Comparison of ENCODE assay signal across 17 cellular contexts in the genomic region with DNA sequence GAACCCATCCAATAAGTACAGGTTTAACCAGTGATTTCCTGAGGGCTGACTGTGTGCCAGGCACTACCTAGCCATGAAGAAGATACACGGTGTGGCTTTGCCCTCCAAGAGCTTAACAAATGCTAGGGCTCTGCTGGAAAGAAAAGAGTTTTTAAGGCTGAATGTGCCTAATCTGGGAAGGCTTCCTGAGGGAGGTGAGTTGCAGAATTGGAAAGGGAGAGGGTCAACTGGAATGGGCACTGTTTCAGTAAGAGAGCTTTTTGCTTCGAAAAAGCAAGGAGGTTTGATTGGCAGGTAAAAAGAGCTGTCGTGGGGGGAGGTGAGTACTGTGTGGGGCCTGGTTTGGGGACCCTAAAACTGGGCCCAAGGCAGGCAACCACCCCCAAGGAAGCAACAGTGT. TPM values are rescaled to one million over a fixed set of nuclear protein-coding genes. Genes with fewer than 3 reads are reported as not detected.
DNase-seq lines count a peak whose midpoint lies in the region; ATAC-seq and TF ChIP-seq lines count a peak whose summit lies in the region.
"Had no signal": no experiment of that assay in that cellular context is flagged by ENCODE, and none has a peak within 500 bp of the region (broad histone marks: within the 10 kb centered on the region; RNA-seq: fewer than 3 reads in every experiment).

No MANE protein-coding gene starts in this region.

- no peak overlapping the region for H3K27ac Mint-ChIP-seq in osteocyte (ENCODE audit: unreplicated experiment)
- H3K27ac Mint-ChIP-seq: activated naive CD4-positive, alpha-beta T cell treated with anti-CD3 and anti-CD28 coated beads, Interleukin-2, amount 50 U/mL, for 24 hours had no signal

- 90% methylated on average over 3 of the region's 3 CpGs for WGBS in testis, 2 donors

- peaks cover 15% of the 10 kb centered on the region for H3K4me1 Mint-ChIP-seq in osteocyte (ENCODE audit: unreplicated experiment)

- H3K9ac ChIP-seq in HUES48 (ENCODE audit: low read depth, low read length) (no peak overlapping the region), iPS-18a (ENCODE audit: low read length) (peak overlapping the region; percentile 60)

- peaks cover 9% of the 10 kb centered on the region for H3K36me3 ChIP-seq in HUES48 (ENCODE audit: control insufficient read depth, insufficient read depth, low read length)
- H3K36me3 ChIP-seq in breast epithelium, result no peaks in the 10 kb centered on the region
- H3K36me3 ChIP-seq in iPS-18a (ENCODE audit: control insufficient read depth, low read depth, low read length), result no peaks in the 10 kb centered on the region
- H3K36me3 ChIP-seq in testis (ENCODE audit: low read depth, missing control alignments), result no peaks in the 10 kb centered on the region
- no peaks in the 10 kb centered on the region for H3K36me3 ChIP-seq in H7 (replicated peaks; ENCODE audit: control insufficient read depth, insufficient read depth, low read length)
- H3K36me3 ChIP-seq: right atrium auricular region had no signal

- TF ChIP-seq POLR2A in breast epithelium (IDR thresholded peaks at IDR 0.05), result no peak
- TF ChIP-seq POLR2A in testis (IDR thresholded peaks at IDR 0.05), result no peak

- H3K9me3 ChIP-seq in HUES48 (ENCODE audit: control insufficient read depth, insufficient read depth, low read length) (no peaks in the 10 kb centered on the region), breast epithelium (no peaks in the 10 kb centered on the region), iPS-18a (ENCODE audit: control insufficient read depth, low read depth, low read length) (no peaks in the 10 kb centered on the region), testis (no peaks in the 10 kb centered on the region)
- H3K9me3 ChIP-seq: right atrium auricular region had no signal

- DNase-seq in breast epithelium (ENCODE audit: low spot score in 2 of 2) (no peak), testis (no peak), H7 (no peak), retina (no peak), osteocyte (ENCODE audit: extremely low spot score, unreplicated experiment) (no peak)
- DNase-seq: activated CD8-positive, alpha-beta memory T cell treated with anti-CD3 and anti-CD28 coated beads for 24 hours; activated T-cell treated with anti-CD3 and anti-CD28 coated beads, Interleukin-2, amount 50 U/mL, for 48 hours; OCI-M1 had no signal

- peaks cover 22% of the 10 kb centered on the region for H3K27me3 Mint-ChIP-seq in osteocyte (ENCODE audit: unreplicated experiment)
- H3K27me3 Mint-ChIP-seq: activated naive CD4-positive, alpha-beta T cell treated with anti-CD3 and anti-CD28 coated beads, Interleukin-2, amount 50 U/mL, for 24 hours had no signal

- no peaks in the 10 kb centered on the region for H3K36me3 Mint-ChIP-seq in osteocyte (ENCODE audit: unreplicated experiment)
- H3K36me3 Mint-ChIP-seq: activated naive CD4-positive, alpha-beta T cell treated with anti-CD3 and anti-CD28 coated beads, Interleukin-2, amount 50 U/mL, for 24 hours had no signal

- TF ChIP-seq CTCF in breast epithelium (IDR thresholded peaks at IDR 0.05) (no peak), testis (IDR thresholded peaks at IDR 0.05) (no peak), osteocyte (IDR thresholded peaks at IDR 0.05) (no peak)

- peaks cover 61% of the 10 kb centered on the region for H3K4me1 ChIP-seq in HUES48 (ENCODE audit: control insufficient read depth, insufficient read depth, low read length)
- peaks cover 0 to 28% of the 10 kb centered on the region in 2 donors for H3K4me1 ChIP-seq in breast epithelium
- H3K4me1 ChIP-seq in iPS-18a (ENCODE audit: control insufficient read depth, low read depth, low read length), result peaks cover 61% of the 10 kb centered on the region
- H3K4me1 ChIP-seq in testis, result peaks cover 37% of the 10 kb centered on the region

- H3K4me3 ChIP-seq in HUES48 (ENCODE audit: low read depth, low read length) (peak overlapping the region; percentile 50; the same call in 1 of the 2 replicates), breast epithelium (peak overlapping the region in 1 of 3 donors; percentile 27), iPS-18a (ENCODE audit: low read length) (peak overlapping the region; percentile 48), testis (no peak overlapping the region), H7 (ENCODE audit: insufficient read depth, low read depth, low read length) (no peak overlapping the region)
- H3K4me3 ChIP-seq: right atrium auricular region had no signal

- no peak for ATAC-seq in HG03159 (IDR thresholded peaks at IDR 0.05; ENCODE audit: unreplicated experiment)
- ATAC-seq: activated CD4-positive, CD25-positive, alpha-beta regulatory T cell treated with anti-CD3 and anti-CD28 coated beads, Interleukin-2, amount 50 U/mL, for 24 hours had no signal

- intact Hi-C loops in breast epithelium (cut with DNase I; ENCODE audit: low total_unique reads) (no loop called here), testis (cut with DNase I; ENCODE audit: low total_unique reads) (no loop called here)

- no peak overlapping the region for H3K4me3 Mint-ChIP-seq in osteocyte (ENCODE audit: unreplicated experiment)
- H3K4me3 Mint-ChIP-seq: activated naive CD4-positive, alpha-beta T cell treated with anti-CD3 and anti-CD28 coated beads, Interleukin-2, amount 50 U/mL, for 24 hours had no signal

- H3K27ac ChIP-seq in HUES48 (ENCODE audit: low read depth, low read length), result peak overlapping the region; percentile 84
- H3K27ac ChIP-seq in breast epithelium, result peak overlapping the region; percentile 13 to 68
- H3K27ac ChIP-seq in iPS-18a (ENCODE audit: low read length), result peak overlapping the region; percentile 60
- peak overlapping the region; percentile 76 to 94 for H3K27ac ChIP-seq in testis
- H3K27ac ChIP-seq: right atrium auricular region had no signal

- H3K9me3 Mint-ChIP-seq in osteocyte (ENCODE audit: unreplicated experiment), result no peaks in the 10 kb centered on the region
- H3K9me3 Mint-ChIP-seq: activated naive CD4-positive, alpha-beta T cell treated with anti-CD3 and anti-CD28 coated beads, Interleukin-2, amount 50 U/mL, for 24 hours had no signal

- H3K27me3 ChIP-seq in HUES48 (ENCODE audit: control insufficient read depth, insufficient read depth, low read length), result peaks cover 20% of the 10 kb centered on the region
- H3K27me3 ChIP-seq in breast epithelium, result no peaks in the 10 kb centered on the region
- peaks cover 43% of the 10 kb centered on the region for H3K27me3 ChIP-seq in iPS-18a (ENCODE audit: control insufficient read depth, insufficient read depth, low read length)
- H3K27me3 ChIP-seq in testis, result no peaks in the 10 kb centered on the region
- H3K27me3 ChIP-seq in H7 (ENCODE audit: control insufficient read depth, insufficient read depth, low read length), result peaks cover 7% of the 10 kb centered on the region
- H3K27me3 ChIP-seq: right atrium auricular region had no signal

RNA-seq across cellular contexts. Expression of a gene that starts 2.7 kb away (rescaled TPM):
- total RNA-seq in breast epithelium (10 to 100 TPM in 1 of 3 donors, 1 to 10 TPM in 2; 4.5 to 15.5 (median 7.5) TPM), testis (10 to 100 TPM; 30.2 to 41.1 TPM), osteocyte (not detected in 2 replicates)
- 57.7 TPM for polyA plus RNA-seq in testis (ENCODE audit: insufficient read depth, low read depth, low replicate concordance)
- 28.1 and 34.4 TPM in 2 replicates for total RNA-seq in H7 (2014; rRNA removed; shearing (Covaris generic))
- total RNA-seq: LHCN-M2, SK-MEL-5 had no signal

RNA-seq across cellular contexts. Expression of a gene that starts 37.2 kb away (rescaled TPM):
- total RNA-seq in breast epithelium (under 1 TPM in 1 of 3 donors, not detected in 2; 0.16 TPM), testis (under 1 TPM; 0.43 to 0.47 TPM), osteocyte (not detected in 2 replicates)
- not detected for polyA plus RNA-seq in testis (ENCODE audit: insufficient read depth, low read depth, low replicate concordance)
- total RNA-seq in H7 (2014; rRNA removed; shearing (Covaris generic)), result not detected in 2 replicates
- total RNA-seq: HT-29, LHCN-M2, right atrium auricular region had no signal

Comparison
In these comparisons a context has a peak if more than half of its experiments do, and no peak if none do; other contexts are left out.
1. H3K4me3 ChIP-seq: peak in HUES48 (single experiment) and iPS-18a (single experiment); none in testis (0 of 2) and H7 (single experiment).
2. Peak in every context shown above with its lines, with median percentiles within 50 percentile points of each other: H3K27ac ChIP-seq.